In the genomic region with DNA sequence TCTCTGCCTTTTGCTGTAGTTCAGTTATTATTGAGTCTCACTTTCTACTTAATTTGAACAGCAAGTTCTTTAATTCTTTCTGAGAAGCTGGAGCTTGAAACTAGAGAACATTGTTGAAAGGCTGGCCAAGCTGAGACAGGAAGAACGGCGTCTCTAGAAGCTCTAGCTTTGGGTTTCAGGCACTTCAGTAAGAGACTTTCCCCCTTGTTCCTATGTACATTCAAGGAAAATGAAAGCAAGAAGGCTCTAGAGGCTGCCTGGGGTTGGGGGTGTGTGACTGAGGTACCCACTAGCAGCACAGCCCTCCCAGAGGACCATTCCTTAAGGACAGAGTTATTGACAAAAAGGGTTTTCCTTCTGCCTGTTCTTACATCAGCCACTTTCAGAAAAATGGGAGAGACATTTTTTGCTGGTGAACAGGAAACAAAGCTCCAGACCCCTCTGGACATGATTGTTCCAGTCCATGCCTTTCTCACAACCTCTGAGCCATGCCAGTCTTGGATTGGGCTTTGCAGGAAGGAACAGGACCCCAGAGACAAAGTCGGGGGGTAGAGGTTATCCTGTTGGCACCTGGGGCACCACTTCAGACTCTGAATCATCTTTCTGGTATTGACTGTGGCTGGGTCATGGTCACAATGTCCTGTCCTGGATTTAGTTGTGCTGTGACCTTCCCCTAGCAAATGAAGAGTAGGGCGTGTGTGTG, we compare ENCODE assay signal across 20 cellular contexts.
DNase-seq lines count a peak whose midpoint lies in the region; ATAC-seq, FAIRE-seq and TF ChIP-seq lines count a peak whose summit lies in the region.
"Had no signal": no experiment of that assay in that cellular context is flagged by ENCODE, and none has a peak within 500 bp of the region (broad histone marks: within the 10 kb centered on the region; RNA-seq: fewer than 3 reads in every experiment).

No MANE protein-coding gene starts in this region.

- H3K9ac ChIP-seq in MM.1S (ENCODE audit: low read length), result no peak overlapping the region

- no peak overlapping the region for H2AFZ ChIP-seq in MM.1S (ENCODE audit: low read length)

- ATAC-seq in left lung, result peak; percentile 70
- ATAC-seq in stimulated activated effector memory CD8-positive, alpha-beta T cell treated with anti-CD3 and anti-CD28 coated beads, Interleukin-12 subunit alpha, Interleukin-12 subunit beta, amount 100 ng/mL, for 72 hours, result no peak
- no peak for ATAC-seq in activated CD8-positive, alpha-beta memory T cell treated with anti-CD3 and anti-CD28 coated beads, Interleukin-2, amount 10 ng/mL, durations not matched to agents 7 days and 5 days
- ATAC-seq: HepG2, SK-N-SH treated with all-trans-retinoic acid at 6 μM for 48 hours had no signal

- no peak overlapping the region for H3K4me2 ChIP-seq in MM.1S (ENCODE audit: low read depth, low read length)

- H3K4me3 ChIP-seq in MM.1S (ENCODE audit: low read length) (no peak overlapping the region), bronchial epithelial cell (ENCODE audit: low read depth, low read length) (no peak overlapping the region), left lung (no peak overlapping the region)

- no peaks in the 10 kb centered on the region for H4K20me1 ChIP-seq in MM.1S (ENCODE audit: insufficient read depth, low read length)

- no peak overlapping the region for H3K27ac ChIP-seq in MM.1S (ENCODE audit: low read length)
- no peak overlapping the region for H3K27ac ChIP-seq in left lung

- H3K4me1 Mint-ChIP-seq in HFFc6 (ENCODE audit: low read depth), result peaks cover 50% of the 10 kb centered on the region
- no peaks in the 10 kb centered on the region for H3K4me1 Mint-ChIP-seq in stimulated activated effector memory CD8-positive, alpha-beta T cell treated with anti-CD3 and anti-CD28 coated beads, Interleukin-12 subunit alpha, Interleukin-12 subunit beta, amount 100 ng/mL, for 72 hours
- no peaks in the 10 kb centered on the region for H3K4me1 Mint-ChIP-seq in activated CD8-positive, alpha-beta memory T cell treated with anti-CD3 and anti-CD28 coated beads, Interleukin-2, amount 10 ng/mL, durations not matched to agents 7 days and 5 days
- H3K4me1 Mint-ChIP-seq: CD4-positive, alpha-beta memory T cell had no signal

- H3K27me3 ChIP-seq in MM.1S (replicated peaks; ENCODE audit: insufficient read depth, low read length) (no peaks in the 10 kb centered on the region), bronchial epithelial cell (ENCODE audit: control insufficient read depth, insufficient read depth, low read length) (no peaks in the 10 kb centered on the region), left lung (no peaks in the 10 kb centered on the region)
- H3K27me3 ChIP-seq: BE2C had no signal

- FAIRE-seq in bronchial epithelial cell (lab: Jason Lieb, UNC), result no peak
- FAIRE-seq: D721Med, H1, HepG2 had no signal

- intact Hi-C loops in left lung (cut with DNase I), result no loop called here

- H3K79me2 ChIP-seq in MM.1S (ENCODE audit: low read length), result no peaks in the 10 kb centered on the region

- H3F3A ChIP-seq in MM.1S (ENCODE audit: insufficient read depth, low read length), result no peaks in the 10 kb centered on the region

- no peak overlapping the region for H3K4me3 Mint-ChIP-seq in HFFc6
- no peak overlapping the region for H3K4me3 Mint-ChIP-seq in stimulated activated effector memory CD8-positive, alpha-beta T cell treated with anti-CD3 and anti-CD28 coated beads, Interleukin-12 subunit alpha, Interleukin-12 subunit beta, amount 100 ng/mL, for 72 hours
- no peak overlapping the region for H3K4me3 Mint-ChIP-seq in activated CD8-positive, alpha-beta memory T cell treated with anti-CD3 and anti-CD28 coated beads, Interleukin-2, amount 10 ng/mL, durations not matched to agents 7 days and 5 days
- H3K4me3 Mint-ChIP-seq: CD4-positive, alpha-beta memory T cell had no signal

- H3K4me1 ChIP-seq in MM.1S (ENCODE audit: low read length), result no peaks in the 10 kb centered on the region
- peaks cover 2 to 24% of the 10 kb centered on the region in 2 donors for H3K4me1 ChIP-seq in left lung
- H3K4me1 ChIP-seq: BE2C had no signal

- CTCF ChIA-PET in activated CD8-positive, alpha-beta memory T cell treated with anti-CD3 and anti-CD28 coated beads, Interleukin-2, amount 10 ng/mL, durations not matched to agents 7 days and 5 days (lab: Charles Lee), result no interaction called here

- H3K36me3 Mint-ChIP-seq in HFFc6 (ENCODE audit: low read depth), result peaks cover 40% of the 10 kb centered on the region
- H3K36me3 Mint-ChIP-seq in stimulated activated effector memory CD8-positive, alpha-beta T cell treated with anti-CD3 and anti-CD28 coated beads, Interleukin-12 subunit alpha, Interleukin-12 subunit beta, amount 100 ng/mL, for 72 hours, result no peaks in the 10 kb centered on the region
- H3K36me3 Mint-ChIP-seq in activated CD8-positive, alpha-beta memory T cell treated with anti-CD3 and anti-CD28 coated beads, Interleukin-2, amount 10 ng/mL, durations not matched to agents 7 days and 5 days, result no peaks in the 10 kb centered on the region
- H3K36me3 Mint-ChIP-seq: CD4-positive, alpha-beta memory T cell had no signal

- H3K27ac Mint-ChIP-seq in HFFc6, result peak overlapping the region; percentile 37; the same call in 1 of the 2 replicates
- H3K27ac Mint-ChIP-seq in stimulated activated effector memory CD8-positive, alpha-beta T cell treated with anti-CD3 and anti-CD28 coated beads, Interleukin-12 subunit alpha, Interleukin-12 subunit beta, amount 100 ng/mL, for 72 hours, result no peak overlapping the region
- H3K27ac Mint-ChIP-seq in activated CD8-positive, alpha-beta memory T cell treated with anti-CD3 and anti-CD28 coated beads, Interleukin-2, amount 10 ng/mL, durations not matched to agents 7 days and 5 days, result no peak overlapping the region
- H3K27ac Mint-ChIP-seq: CD4-positive, alpha-beta memory T cell had no signal

- DNase-seq in HFFc6 (no peak), MM.1S (peak; percentile 32), bronchial epithelial cell (ENCODE audit: low read depth) (peak; percentile 39), left lung (no peak), NCI-H69 (lab: John Stamatoyannopoulos, UW) (no peak)
- DNase-seq in stimulated activated effector memory CD8-positive, alpha-beta T cell treated with anti-CD3 and anti-CD28 coated beads, Interleukin-12 subunit alpha, Interleukin-12 subunit beta, amount 100 ng/mL, for 72 hours (ENCODE audit: low spot score in 2 of 2), result no peak
- DNase-seq in activated CD8-positive, alpha-beta memory T cell treated with anti-CD3 and anti-CD28 coated beads, Interleukin-2, amount 10 ng/mL, durations not matched to agents 7 days and 5 days, result no peak
- DNase-seq: BE2C; CD4-positive, alpha-beta memory T cell; Karpas-422; NCI-H1436; NCI-H2081; NCI-H2227 treated with DMSO at 0.1 percent for 48 hours; NCI-H524 treated with DMSO at 0.1 percent for 48 hours; NK-92 treated with Interleukin-12 subunit alpha and Interleukin-12 subunit beta, amount 100 ng/mL, for 24 hours; Right ventricle myocardium superior had no signal

- H3K36me3 ChIP-seq in MM.1S (replicated peaks; ENCODE audit: insufficient read depth, low read length), result no peaks in the 10 kb centered on the region
- no peaks in the 10 kb centered on the region for H3K36me3 ChIP-seq in bronchial epithelial cell (ENCODE audit: control insufficient read depth, insufficient read depth, low read length)
- no peaks in the 10 kb centered on the region for H3K36me3 ChIP-seq in left lung
- H3K36me3 ChIP-seq: BE2C had no signal

- H3K9me2 ChIP-seq in MM.1S (replicated peaks; ENCODE audit: insufficient read depth, low read length), result no peaks in the 10 kb centered on the region

- H3K9me3 ChIP-seq in MM.1S (replicated peaks; ENCODE audit: insufficient read depth, low read length) (no peaks in the 10 kb centered on the region), left lung (no peaks in the 10 kb centered on the region)
- H3K9me3 ChIP-seq: BE2C had no signal

- no peak for TF ChIP-seq CTCF in HFFc6 (IDR thresholded peaks at IDR 0.05)
- no peak for TF ChIP-seq CTCF in MM.1S (IDR thresholded peaks at IDR 0.05; ENCODE audit: low read length)
- TF ChIP-seq CTCF in bronchial epithelial cell (IDR thresholded peaks at IDR 0.05; ENCODE audit: insufficient read depth, low read length, severe bottlenecking), result no peak
- TF ChIP-seq CTCF in left lung (IDR thresholded peaks at IDR 0.05), result no peak

- no peaks in the 10 kb centered on the region for H3K27me3 Mint-ChIP-seq in HFFc6 (ENCODE audit: insufficient read depth)
- H3K27me3 Mint-ChIP-seq in activated CD8-positive, alpha-beta memory T cell treated with anti-CD3 and anti-CD28 coated beads, Interleukin-2, amount 10 ng/mL, durations not matched to agents 7 days and 5 days, result peaks cover 21% of the 10 kb centered on the region

- H3K9me3 Mint-ChIP-seq in HFFc6, result peaks cover 27% of the 10 kb centered on the region
- no peaks in the 10 kb centered on the region for H3K9me3 Mint-ChIP-seq in stimulated activated effector memory CD8-positive, alpha-beta T cell treated with anti-CD3 and anti-CD28 coated beads, Interleukin-12 subunit alpha, Interleukin-12 subunit beta, amount 100 ng/mL, for 72 hours
- no peaks in the 10 kb centered on the region for H3K9me3 Mint-ChIP-seq in activated CD8-positive, alpha-beta memory T cell treated with anti-CD3 and anti-CD28 coated beads, Interleukin-2, amount 10 ng/mL, durations not matched to agents 7 days and 5 days (ENCODE audit: low read depth)

Comparison
In these comparisons a context has a peak if more than half of its experiments do, and no peak if none do; other contexts are left out.
1. DNase-seq: peak in MM.1S (single experiment) and bronchial epithelial cell (single experiment); none in HFFc6 (single experiment), left lung (0 of 2), stimulated activated effector memory CD8-positive, alpha-beta T cell treated with anti-CD3 and anti-CD28 coated beads, Interleukin-12 subunit alpha, Interleukin-12 subunit beta, amount 100 ng/mL, for 72 hours (0 of 2), activated CD8-positive, alpha-beta memory T cell treated with anti-CD3 and anti-CD28 coated beads, Interleukin-2, amount 10 ng/mL, durations not matched to agents 7 days and 5 days (single experiment) and NCI-H69 (single experiment).